34 cellular contexts compared by ENCODE assay signal in the genomic region with DNA sequence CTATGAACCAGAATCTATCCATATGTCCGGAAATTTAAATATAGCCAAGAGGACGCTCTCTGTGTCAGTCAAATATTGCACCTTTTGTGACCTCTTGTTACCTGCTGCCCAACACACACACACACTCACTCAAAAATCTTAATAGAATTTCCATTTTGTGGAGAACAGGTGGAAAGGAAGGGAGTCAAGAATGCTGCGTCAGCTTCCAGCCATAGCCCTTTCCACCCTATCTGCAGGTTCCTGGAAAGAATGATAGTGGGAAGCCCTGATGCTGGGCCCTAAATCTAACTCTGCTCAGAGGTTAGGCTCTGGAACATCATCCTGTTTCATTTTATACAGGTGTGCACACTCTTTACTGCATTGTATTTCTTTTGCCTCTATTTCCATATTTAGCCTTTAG.
"Had no signal": no experiment of that assay in that cellular context is flagged by ENCODE, and none has a peak within 500 bp of the region (broad histone marks: within the 10 kb centered on the region; RNA-seq: fewer than 3 reads in every experiment).

No MANE protein-coding gene starts in this region.

- DNase-seq: Kasumi-1, MG63, MM.1S, MV-4-11, NCI-H1048, NCI-H1092 treated with DMSO at 0.1 percent for 48 hours, NCI-H1105, NCI-H1105 treated with DMSO at 0.1 percent for 48 hours, NCI-H1417, NCI-H1417 treated with DMSO at 0.1 percent for 48 hours, NCI-H1436, NCI-H1436 treated with DMSO at 0.1 percent for 48 hours, NCI-H146, NCI-H1694, NCI-H1694 treated with DMSO at 0.1 percent for 48 hours, NCI-H187, NCI-H187 treated with DMSO at 0.1 percent for 48 hours, NCI-H1930, NCI-H2029, NCI-H2029 treated with DMSO at 0.1 percent for 48 hours, NCI-H2081, NCI-H2081 treated with DMSO at 0.1 percent for 48 hours, NCI-H2107, NCI-H2171, NCI-H2171 treated with DMSO at 0.1 percent for 48 hours, NCI-H2227 treated with DMSO at 0.1 percent for 48 hours, NCI-H226, NCI-H345, NCI-H446, NCI-H446 treated with DMSO at 0.1 percent for 48 hours, NCI-H510A, NCI-H510A treated with DMSO at 0.1 percent for 48 hours, NCI-H524, NCI-H524 treated with DMSO at 0.1 percent for 48 hours had no signal

- H3K9me3 ChIP-seq: MG63 had no signal

- H3K36me3 ChIP-seq: MG63 had no signal

- H3K27me3 ChIP-seq: MG63 had no signal

- H3K4me3 ChIP-seq: MG63 had no signal
